9 cellular contexts compared by ENCODE assay signal in genomic region chr14:75229923-75230792, GRCh38. TPM values are rescaled to one million over a fixed set of nuclear protein-coding genes. Genes with fewer than 3 reads are reported as not detected.
A peak's percentile ranks its signal among the peaks of the same experiment; 100 is the strongest.
DNase-seq lines count a peak whose midpoint lies in the region; ATAC-seq and TF ChIP-seq lines count a peak whose summit lies in the region.
"Had no signal": no experiment of that assay in that cellular context is flagged by ENCODE, and none has a peak within 500 bp of the region (broad histone marks: within the 10 kb centered on the region; RNA-seq: fewer than 3 reads in every experiment).

No MANE protein-coding gene starts in this region.

- H3K4me1 ChIP-seq in GM23338 (ENCODE audit: insufficient read depth) (peaks cover 6% of the 10 kb centered on the region; the same call in 1 of the 2 replicates), right cardiac atrium (ENCODE audit: control insufficient read depth, insufficient read depth, low read length) (no peaks in the 10 kb centered on the region)

- no peaks in the 10 kb centered on the region for H3K36me3 Mint-ChIP-seq in GM23338 (ENCODE audit: low read depth)

- no peak overlapping the region for H3K27ac Mint-ChIP-seq in GM23338

- H3K27me3 ChIP-seq in GM23338 (ENCODE audit: insufficient read depth) (no peaks in the 10 kb centered on the region), right cardiac atrium (ENCODE audit: control insufficient read depth, insufficient read depth) (no peaks in the 10 kb centered on the region)

- H3K4me1 Mint-ChIP-seq in GM23338 = peaks cover 14% of the 10 kb centered on the region

- peak; percentile 79 for ATAC-seq in GM23338
- ATAC-seq in right cardiac atrium = peak; percentile 73 to 82
- ATAC-seq in HG03280 (IDR thresholded peaks at IDR 0.05; ENCODE audit: unreplicated experiment) = no peak
- ATAC-seq: Panc1 had no signal

- intact Hi-C loops in right cardiac atrium (cut with DNase I) = loop anchor here in 2 of 4 donors (10.0 kb wide), 2 partner anchors 45 to 65 kb away; no protein-coding TSS in a partner anchor

- no peaks in the 10 kb centered on the region for H4K20me1 ChIP-seq in GM23338 (replicated peaks; ENCODE audit: insufficient read depth)

- no peak overlapping the region for H3K4me3 ChIP-seq in GM23338
- H3K4me3 ChIP-seq in right cardiac atrium (ENCODE audit: low read length) = no peak overlapping the region

- no peaks in the 10 kb centered on the region for H3K79me2 ChIP-seq in GM23338 (replicated peaks; ENCODE audit: insufficient read depth)

- H3K4me2 ChIP-seq in GM23338 = no peak overlapping the region

- H3K4me3 Mint-ChIP-seq in GM23338 = no peak overlapping the region

- H3K9me3 ChIP-seq in right cardiac atrium (ENCODE audit: control insufficient read depth, low read length) = no peaks in the 10 kb centered on the region

- DNase-seq in DMS53 (lab: John Stamatoyannopoulos, UW) = peak; percentile 62
- peak; percentile 70 for DNase-seq in GM23338 (ENCODE audit: low spot score)
- DNase-seq in NCI-H226 = peak; percentile 87
- DNase-seq in activated T-helper 1 cell treated with Interleukin-2 at 50 U/mL for 16 hours (ENCODE audit: low read depth) = peak; percentile 35
- peak in 2 of 3 donors; percentile 39 to 87 for DNase-seq in right cardiac atrium
- DNase-seq in stimulated activated CD4-positive, alpha-beta T cell treated with anti-CD3 and anti-CD28 coated beads, TNF-alpha, amount 100 ng/mL, for 48 hours (ENCODE audit: low read depth in 3 of 3) = peak in 2 of 3 donors; percentile 15 to 25
- no peak for DNase-seq in substantia nigra (lab: John Stamatoyannopoulos, UW)

- no peak overlapping the region for H3K27ac ChIP-seq in GM23338 (ENCODE audit: low read depth)
- H3K27ac ChIP-seq in right cardiac atrium (ENCODE audit: low read length) = no peak overlapping the region
- H3K27ac ChIP-seq in substantia nigra (ENCODE audit: low read depth, low read length, poor library complexity, severe bottlenecking) = no peak overlapping the region

- H3K9me3 Mint-ChIP-seq in GM23338 = no peaks in the 10 kb centered on the region

- 50% methylated on average over 6 of the region's 6 CpGs for WGBS in right cardiac atrium

- H3K36me3 ChIP-seq in GM23338 (ENCODE audit: insufficient read depth) = no peaks in the 10 kb centered on the region

- peak in 1 of 2 experiments; percentile 40; a peak in 2 of 4 replicates for TF ChIP-seq CTCF in GM23338 (conservative IDR thresholded peaks at IDR 0.05; ENCODE audit: low read depth in 2 of 2)

- peak overlapping the region; percentile 40; the same call in 1 of the 2 replicates for H2AFZ ChIP-seq in GM23338

- H3F3A ChIP-seq in GM23338 (replicated peaks; ENCODE audit: low read depth) = no peaks in the 10 kb centered on the region

- no peaks in the 10 kb centered on the region for H3K9me2 ChIP-seq in GM23338 (ENCODE audit: insufficient read depth)

- peaks cover 7% of the 10 kb centered on the region for H3K27me3 Mint-ChIP-seq in GM23338 (ENCODE audit: insufficient read depth, low read depth, poor library complexity)

TF ChIP-seq in GM23338, 12 proteins besides CTCF, POLR2A, EP300 and RAD21 (continues in another document):
- TF ChIP-seq CREB1 (CRISPR knock-in tag; IDR thresholded peaks at IDR 0.05; ENCODE audit: low read depth) (no peak), ETS1 (IDR thresholded peaks at IDR 0.05) (no peak), STAT1 (IDR thresholded peaks at IDR 0.05; ENCODE audit: unreplicated experiment) (no peak), ZNF462 (CRISPR knock-in tag; IDR thresholded peaks at IDR 0.05) (no peak), ZNF114 (CRISPR knock-in tag; IDR thresholded peaks at IDR 0.05) (no peak)

RNA-seq across cellular contexts. Expression of gene FOS, which starts 48.5 kb away (rescaled TPM):
- 39.7 and 47.3 TPM in 2 replicates for total RNA-seq in GM23338 (2014; rRNA removed; shearing (Covaris generic))
- polyA plus RNA-seq in GM23338 (2016; fragmentation: Nextera tagmentation; extraction: Ambion mirVana) = 48.6 and 54.8 TPM in 2 replicates
- total RNA-seq in right cardiac atrium = 100 to 1,000 TPM in 1 of 4 donors, 10 to 100 TPM in 3; 15.7 to 244 (median 46.3) TPM
- 144 TPM for polyA plus RNA-seq in right cardiac atrium

RNA-seq across cellular contexts. Expression of gene TMED10, which starts 53.7 kb away (rescaled TPM):
- total RNA-seq in GM23338 (2014; rRNA removed; shearing (Covaris generic)) = 196 and 237 TPM in 2 replicates
- 144 and 180 TPM in 2 replicates for polyA plus RNA-seq in GM23338 (2016; fragmentation: Nextera tagmentation; extraction: Ambion mirVana)
- total RNA-seq in right cardiac atrium = 100 to 1,000 TPM; 246 to 333 (median 297) TPM
- polyA plus RNA-seq in right cardiac atrium = 141 TPM

Comparison
In these comparisons a context has a peak if more than half of its experiments do, and no peak if none do; other contexts are left out.
1. DNase-seq: peak in DMS53 (single experiment), GM23338 (single experiment), NCI-H226 (single experiment), activated T-helper 1 cell treated with Interleukin-2 at 50 U/mL for 16 hours (single experiment), right cardiac atrium (2 of 3) and stimulated activated CD4-positive, alpha-beta T cell treated with anti-CD3 and anti-CD28 coated beads, TNF-alpha, amount 100 ng/mL, for 48 hours (2 of 3); none in substantia nigra (0 of 49).